15 cellular contexts compared by ENCODE assay signal in the genomic region with DNA sequence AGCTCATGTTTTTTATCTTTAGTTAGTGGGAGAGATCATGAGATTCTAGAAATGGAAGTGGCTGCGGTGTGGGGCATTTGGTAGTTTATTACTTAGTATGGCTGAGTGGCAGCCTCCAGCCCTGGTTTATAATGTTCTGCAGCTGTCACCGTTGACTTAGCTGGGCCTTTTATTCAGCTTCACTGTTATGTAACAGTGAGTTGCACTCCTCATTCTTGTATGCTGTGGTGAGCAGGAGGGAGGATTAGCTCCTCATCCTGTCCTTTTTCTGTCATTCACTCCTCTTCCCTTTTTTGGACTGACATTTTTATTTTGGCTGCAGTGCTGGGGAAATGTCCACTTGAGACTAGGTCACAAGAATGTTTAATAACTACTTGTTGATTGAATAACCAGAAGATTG. TPM values are rescaled to one million over a fixed set of nuclear protein-coding genes. Genes with fewer than 3 reads are reported as not detected.
DNase-seq lines count a peak whose midpoint lies in the region; ATAC-seq and TF ChIP-seq lines count a peak whose summit lies in the region.
"Had no signal": no experiment of that assay in that cellular context is flagged by ENCODE, and none has a peak within 500 bp of the region (broad histone marks: within the 10 kb centered on the region; RNA-seq: fewer than 3 reads in every experiment).

No MANE protein-coding gene starts in this region.

- H3K9ac ChIP-seq in Loucy (ENCODE audit: low read depth, low read length, poor library complexity, severe bottlenecking) = no peak overlapping the region

- H3K9me2 ChIP-seq in Loucy (replicated peaks; ENCODE audit: low read depth, low read length) = no peaks in the 10 kb centered on the region

- peaks cover 32% of the 10 kb centered on the region for H3K4me1 Mint-ChIP-seq in CD8-positive, alpha-beta T cell (ENCODE audit: low read depth)
- peaks cover 7% of the 10 kb centered on the region for H3K4me1 Mint-ChIP-seq in nephron progenitor cell

- H4K20me1 ChIP-seq in Loucy (ENCODE audit: insufficient read depth, low read length, poor library complexity, severe bottlenecking) = peaks cover 7% of the 10 kb centered on the region

- H3K27ac ChIP-seq in CD8-positive, alpha-beta T cell (ENCODE audit: low read depth, low read length) = no peak overlapping the region
- peak overlapping the region in 56 of 59 donors; percentile 3 to 90 (median 56) for H3K27ac ChIP-seq in dorsolateral prefrontal cortex

- peaks cover 7% of the 10 kb centered on the region for H3K36me3 ChIP-seq in CD8-positive, alpha-beta T cell (ENCODE audit: insufficient read depth, low read length)
- H3K36me3 ChIP-seq in Loucy (ENCODE audit: insufficient read depth, low read length) = peaks cover 3% of the 10 kb centered on the region; the same call in 1 of the 2 replicates
- H3K36me3 ChIP-seq: gastroesophageal sphincter had no signal

- H3F3A ChIP-seq in Loucy (ENCODE audit: low read depth) = no peaks in the 10 kb centered on the region

- H2AFZ ChIP-seq in Loucy (ENCODE audit: low read length) = no peak overlapping the region

- no peak for DNase-seq in CD8-positive, alpha-beta T cell
- DNase-seq in dorsolateral prefrontal cortex (peak in 3 of 10 donors; percentile 6 to 14 (median 12)), nephron progenitor cell (no peak), T-helper 1 cell (no peak), omental fat pad (ENCODE audit: low spot score) (no peak), NCI-H1930 (lab: John Stamatoyannopoulos, UW) (no peak)
- DNase-seq: activated CD4-positive, alpha-beta T cell treated with anti-CD3 and anti-CD28 coated beads for 1 hour; activated gamma-delta T cell treated with Interleukin-2 at 50 U/mL for 16 hours; mesenchymal stem cell; NCI-H1417 treated with DMSO at 0.1 percent for 48 hours had no signal

- H3K27me3 Mint-ChIP-seq in CD8-positive, alpha-beta T cell (ENCODE audit: low read depth) = no peaks in the 10 kb centered on the region
- no peaks in the 10 kb centered on the region for H3K27me3 Mint-ChIP-seq in nephron progenitor cell (ENCODE audit: low read depth, poor library complexity)

- H3K4me3 Mint-ChIP-seq in CD8-positive, alpha-beta T cell = no peak overlapping the region
- H3K4me3 Mint-ChIP-seq in nephron progenitor cell = no peak overlapping the region

- POLR2A ChIA-PET in CD8-positive, alpha-beta T cell (lab: Charles Lee) = interaction anchor here (0.5 to 0.9 kb wide), 2 partner anchors 13 to 1389 kb away, joined by 3 read pairs; no protein-coding TSS in a partner anchor

- intact Hi-C loops in CD8-positive, alpha-beta T cell (cut with DNase I, micrococcal nuclease) = no loop called here
- intact Hi-C loops in dorsolateral prefrontal cortex (cut with DNase I) = no loop called here

- H3K9me3 ChIP-seq in CD8-positive, alpha-beta T cell (ENCODE audit: low read length) = no peaks in the 10 kb centered on the region
- H3K9me3 ChIP-seq in Loucy (ENCODE audit: insufficient read depth, low read depth, low read length) = no peaks in the 10 kb centered on the region
- H3K9me3 ChIP-seq: gastroesophageal sphincter had no signal

- no peak for TF ChIP-seq CTCF in CD8-positive, alpha-beta T cell (IDR thresholded peaks at IDR 0.05)
- TF ChIP-seq CTCF in Loucy (conservative IDR thresholded peaks at IDR 0.05; ENCODE audit: low read length) = no peak
- no peak for TF ChIP-seq CTCF in dorsolateral prefrontal cortex (IDR thresholded peaks at IDR 0.05 in 54 of 56, conservative IDR thresholded peaks at IDR 0.05 in 2 of 56; ENCODE audit: low read depth in 1 of 56, partially characterized antibody in 56 of 56)
- no peak for TF ChIP-seq CTCF in nephron progenitor cell (IDR thresholded peaks at IDR 0.05)
- no peak for TF ChIP-seq CTCF in omental fat pad (IDR thresholded peaks at IDR 0.05)

- H3K4me1 ChIP-seq in CD8-positive, alpha-beta T cell (ENCODE audit: insufficient read depth, low read length) = no peaks in the 10 kb centered on the region
- peaks cover 35% of the 10 kb centered on the region for H3K4me1 ChIP-seq in Loucy (ENCODE audit: insufficient read depth, low read length, poor library complexity, severe bottlenecking)

- CTCF ChIA-PET in CD8-positive, alpha-beta T cell (lab: Charles Lee) = interaction anchor here (1.0 kb wide), 1 partner anchor 114 kb away, joined by 3 read pairs; no protein-coding TSS in a partner anchor

- no peaks in the 10 kb centered on the region for H3K27me3 ChIP-seq in CD8-positive, alpha-beta T cell (ENCODE audit: insufficient read depth, low read length)
- H3K27me3 ChIP-seq in Loucy (ENCODE audit: insufficient read depth, low read length, poor library complexity, severe bottlenecking) (no peaks in the 10 kb centered on the region), dorsolateral prefrontal cortex (no peaks in the 10 kb centered on the region)
- H3K27me3 ChIP-seq: gastroesophageal sphincter had no signal

- H3K4me3 ChIP-seq in CD8-positive, alpha-beta T cell (ENCODE audit: low read depth, low read length) = no peak overlapping the region
- H3K4me3 ChIP-seq in Loucy (ENCODE audit: low read length, poor library complexity, severe bottlenecking) (no peak overlapping the region), dorsolateral prefrontal cortex (no peak overlapping the region)
- H3K4me3 ChIP-seq: gastroesophageal sphincter, skin epidermis had no signal

- H3K79me2 ChIP-seq in Loucy (ENCODE audit: insufficient read depth, low read length) = peaks cover 40% of the 10 kb centered on the region; the same call in 1 of the 2 replicates

- H3K4me2 ChIP-seq in Loucy (ENCODE audit: low read depth, low read length, poor library complexity, severe bottlenecking) = peak overlapping the region; percentile 8

- H3K36me3 Mint-ChIP-seq in CD8-positive, alpha-beta T cell = peaks cover 37% of the 10 kb centered on the region
- H3K36me3 Mint-ChIP-seq in nephron progenitor cell (ENCODE audit: low read depth) = peaks cover 33% of the 10 kb centered on the region

- no peaks in the 10 kb centered on the region for H3K9me3 Mint-ChIP-seq in CD8-positive, alpha-beta T cell
- peaks cover 4% of the 10 kb centered on the region for H3K9me3 Mint-ChIP-seq in nephron progenitor cell

- no peak for ATAC-seq in CD8-positive, alpha-beta T cell
- ATAC-seq in HG03432 (IDR thresholded peaks at IDR 0.05; ENCODE audit: unreplicated experiment) = no peak
- ATAC-seq in omental fat pad (ENCODE audit: low FRiP score) = no peak
- ATAC-seq: gastroesophageal sphincter, Panc1 had no signal

- H3K27ac Mint-ChIP-seq in CD8-positive, alpha-beta T cell = peak overlapping the region; percentile 53
- peak overlapping the region; percentile 88 for H3K27ac Mint-ChIP-seq in nephron progenitor cell

RNA-seq across cellular contexts. Expression of gene RAD54L2, which starts 29.5 kb away (rescaled TPM):
- total RNA-seq in CD8-positive, alpha-beta T cell = 10 to 100 TPM; 34.8 to 37.4 TPM
- 10 to 100 TPM; 23.8 to 45.2 (median 32.4) TPM for total RNA-seq in dorsolateral prefrontal cortex
- total RNA-seq in omental fat pad = 10 to 100 TPM; 17.6 to 37.6 (median 24.1) TPM
